1 cellular context compared by ENCODE assay signal in the genomic region with DNA sequence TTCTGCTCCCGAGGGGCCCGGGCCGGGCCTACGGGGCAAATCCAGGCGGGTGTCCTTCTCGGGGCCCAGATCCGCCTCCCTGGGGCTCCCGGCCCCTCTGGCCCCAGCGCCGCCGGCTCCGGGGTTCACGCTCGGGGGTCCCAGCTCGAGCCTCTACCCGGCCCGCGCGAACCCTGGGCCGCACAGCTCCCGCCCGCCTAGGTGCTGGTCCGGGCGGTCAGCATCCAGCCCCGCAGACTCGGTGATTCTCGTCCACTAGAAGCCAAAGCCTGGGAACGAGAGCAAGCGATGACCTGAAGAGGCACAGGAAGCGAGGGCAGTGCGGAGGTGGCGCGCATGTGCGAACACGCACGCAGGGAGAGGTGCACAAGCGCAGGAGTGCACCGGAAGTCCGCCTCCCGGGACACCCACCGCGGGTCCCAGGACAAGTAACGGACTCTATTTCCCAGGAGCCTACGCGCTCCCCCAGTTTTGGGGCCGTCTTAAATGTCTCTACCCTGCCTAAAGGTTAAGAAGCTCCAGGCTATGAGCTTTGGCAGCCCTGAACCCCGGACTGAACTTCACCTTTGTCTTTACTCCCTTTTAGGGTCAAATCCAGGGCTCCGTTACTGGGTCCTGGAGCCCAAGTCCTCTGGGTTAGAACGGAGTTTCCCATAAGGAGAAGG.
TF ChIP-seq lines count a peak whose summit lies in the region.

TSS of gene POM121C (minus strand) at position 321 of the 665 bp plus-strand sequence. CDS start 44,803 bp downstream, outside the sequence.

TF ChIP-seq in HEK293, 187 proteins besides CTCF, POLR2A, EP300 and RAD21 (continued from another document):
- TF ChIP-seq, protein P1, sequence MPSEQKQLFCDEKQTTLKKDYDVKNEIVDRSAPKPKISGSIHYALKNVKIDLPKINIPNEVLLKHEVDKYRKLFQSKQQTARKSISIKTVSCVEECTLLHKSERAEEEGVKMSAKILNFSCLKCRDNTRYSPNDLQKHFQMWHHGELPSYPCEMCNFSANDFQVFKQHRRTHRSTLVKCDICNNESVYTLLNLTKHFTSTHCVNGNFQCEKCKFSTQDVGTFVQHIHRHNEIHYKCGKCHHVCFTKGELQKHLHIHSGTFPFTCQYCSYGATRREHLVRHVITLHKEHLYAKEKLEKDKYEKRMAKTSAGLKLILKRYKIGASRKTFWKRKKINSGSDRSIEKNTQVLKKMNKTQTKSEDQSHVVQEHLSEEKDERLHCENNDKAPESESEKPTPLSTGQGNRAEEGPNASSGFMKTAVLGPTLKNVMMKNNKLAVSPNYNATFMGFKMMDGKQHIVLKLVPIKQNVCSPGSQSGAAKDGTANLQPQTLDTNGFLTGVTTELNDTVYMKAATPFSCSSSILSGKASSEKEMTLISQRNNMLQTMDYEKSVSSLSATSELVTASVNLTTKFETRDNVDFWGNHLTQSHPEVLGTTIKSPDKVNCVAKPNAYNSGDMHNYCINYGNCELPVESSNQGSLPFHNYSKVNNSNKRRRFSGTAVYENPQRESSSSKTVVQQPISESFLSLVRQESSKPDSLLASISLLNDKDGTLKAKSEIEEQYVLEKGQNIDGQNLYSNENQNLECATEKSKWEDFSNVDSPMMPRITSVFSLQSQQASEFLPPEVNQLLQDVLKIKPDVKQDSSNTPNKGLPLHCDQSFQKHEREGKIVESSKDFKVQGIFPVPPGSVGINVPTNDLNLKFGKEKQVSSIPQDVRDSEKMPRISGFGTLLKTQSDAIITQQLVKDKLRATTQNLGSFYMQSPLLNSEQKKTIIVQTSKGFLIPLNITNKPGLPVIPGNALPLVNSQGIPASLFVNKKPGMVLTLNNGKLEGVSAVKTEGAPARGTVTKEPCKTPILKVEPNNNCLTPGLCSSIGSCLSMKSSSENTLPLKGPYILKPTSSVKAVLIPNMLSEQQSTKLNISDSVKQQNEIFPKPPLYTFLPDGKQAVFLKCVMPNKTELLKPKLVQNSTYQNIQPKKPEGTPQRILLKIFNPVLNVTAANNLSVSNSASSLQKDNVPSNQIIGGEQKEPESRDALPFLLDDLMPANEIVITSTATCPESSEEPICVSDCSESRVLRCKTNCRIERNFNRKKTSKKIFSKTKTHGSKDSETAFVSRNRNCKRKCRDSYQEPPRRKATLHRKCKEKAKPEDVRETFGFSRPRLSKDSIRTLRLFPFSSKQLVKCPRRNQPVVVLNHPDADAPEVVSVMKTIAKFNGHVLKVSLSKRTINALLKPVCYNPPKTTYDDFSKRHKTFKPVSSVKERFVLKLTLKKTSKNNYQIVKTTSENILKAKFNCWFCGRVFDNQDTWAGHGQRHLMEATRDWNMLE (tag by site-specific recombination; conservative IDR thresholded peaks at IDR 0.05; ENCODE audit: low read depth) = 0 out of 2 replicates have a peak, but pooled peaks have one; percentile 26
